ENCODE assay signal across 10 cellular contexts in genomic region chr1:234720709-234721436, GRCh38.
DNase-seq lines count a peak whose midpoint lies in the region; TF ChIP-seq lines count a peak whose summit lies in the region.
"Had no signal": no experiment of that assay in that cellular context is flagged by ENCODE, and none has a peak within 500 bp of the region (broad histone marks: within the 10 kb centered on the region; RNA-seq: fewer than 3 reads in every experiment).

No MANE protein-coding gene starts in this region.

- peaks cover 15% of the 10 kb centered on the region for H3K27me3 Mint-ChIP-seq in glutamatergic neuron (ENCODE audit: unreplicated experiment)
- H3K27me3 Mint-ChIP-seq in nephron progenitor cell (ENCODE audit: low read depth, poor library complexity) = peaks cover 8% of the 10 kb centered on the region

- H3K9me3 Mint-ChIP-seq in glutamatergic neuron (ENCODE audit: unreplicated experiment) (peaks cover 20% of the 10 kb centered on the region), nephron progenitor cell (no peaks in the 10 kb centered on the region)

- DNase-seq in AG20443 (ENCODE audit: low spot score) (peak; percentile 46), SK-N-MC (ENCODE audit: low read depth, low spot score) (no peak), glutamatergic neuron (no peak), NCI-H146 (lab: John Stamatoyannopoulos, UW) (no peak), KG1 (lab: John Stamatoyannopoulos, UW) (no peak), nephron progenitor cell (no peak), amniotic stem cell (lab: John Stamatoyannopoulos, UW) (no peak)
- DNase-seq: GOT3 had no signal

- H3K36me3 ChIP-seq in SK-N-MC (ENCODE audit: insufficient read depth, low read length) = no peaks in the 10 kb centered on the region
- H3K36me3 ChIP-seq in rectal smooth muscle tissue (ENCODE audit: control insufficient read depth, insufficient read depth, low read length) = no peaks in the 10 kb centered on the region
- H3K36me3 ChIP-seq: neutrophil had no signal

- TF ChIP-seq CTCF in glutamatergic neuron (IDR thresholded peaks at IDR 0.05; ENCODE audit: partially characterized antibody, unreplicated experiment) (no peak), nephron progenitor cell (IDR thresholded peaks at IDR 0.05) (no peak)

- H3K4me3 Mint-ChIP-seq in glutamatergic neuron (ENCODE audit: unreplicated experiment) (no peak overlapping the region), nephron progenitor cell (no peak overlapping the region)

- peaks cover 87% of the 10 kb centered on the region for H3K4me1 Mint-ChIP-seq in glutamatergic neuron (ENCODE audit: low read depth, unreplicated experiment)
- H3K4me1 Mint-ChIP-seq in nephron progenitor cell = peaks cover 100% of the 10 kb centered on the region

- H3K27ac Mint-ChIP-seq in glutamatergic neuron (ENCODE audit: unreplicated experiment) (peak overlapping the region; percentile 99), nephron progenitor cell (no peak overlapping the region)

- H3K36me3 Mint-ChIP-seq in glutamatergic neuron (ENCODE audit: unreplicated experiment) (no peaks in the 10 kb centered on the region), nephron progenitor cell (ENCODE audit: low read depth) (no peaks in the 10 kb centered on the region)

- H3K4me3 ChIP-seq in SK-N-MC (no peak overlapping the region), rectal smooth muscle tissue (ENCODE audit: low read length) (no peak overlapping the region)

- peaks cover 83% of the 10 kb centered on the region for H3K4me1 ChIP-seq in rectal smooth muscle tissue (ENCODE audit: control insufficient read depth, insufficient read depth, low read length)

- no peaks in the 10 kb centered on the region for H3K9me3 ChIP-seq in SK-N-MC (ENCODE audit: low read depth, low read length)
- H3K9me3 ChIP-seq: neutrophil had no signal

- H3K9ac ChIP-seq in SK-N-MC (ENCODE audit: insufficient read length) (peak overlapping the region; percentile 30), rectal smooth muscle tissue (ENCODE audit: low read length) (no peak overlapping the region)

- H3K27me3 ChIP-seq in rectal smooth muscle tissue (ENCODE audit: control insufficient read depth, insufficient read depth, low read length) = no peaks in the 10 kb centered on the region
- H3K27me3 ChIP-seq: neutrophil had no signal

- H3K27ac ChIP-seq in SK-N-MC = peak overlapping the region; percentile 100; the same call in 1 of the 2 replicates
- peak overlapping the region; percentile 98 for H3K27ac ChIP-seq in rectal smooth muscle tissue (ENCODE audit: low read depth, low read length)
- H3K27ac ChIP-seq: neutrophil had no signal
